In genomic region chr12:9095322-9095721, GRCh38 we compare ENCODE assay signal across 27 cellular contexts. TPM values are rescaled to one million over a fixed set of nuclear protein-coding genes. Genes with fewer than 3 reads are reported as not detected.
DNase-seq lines count a peak whose midpoint lies in the region; ATAC-seq, FAIRE-seq and TF ChIP-seq lines count a peak whose summit lies in the region.
"Had no signal": no experiment of that assay in that cellular context is flagged by ENCODE, and none has a peak within 500 bp of the region (broad histone marks: within the 10 kb centered on the region; RNA-seq: fewer than 3 reads in every experiment).

No MANE protein-coding gene starts in this region.

- TF ChIP-seq POLR2A in uterus (IDR thresholded peaks at IDR 0.05), result no peak

- no peak for ATAC-seq in GM21717 (IDR thresholded peaks at IDR 0.05; ENCODE audit: unreplicated experiment)
- ATAC-seq: A549; CD8-positive, alpha-beta T cell had no signal

- H3K27me3 ChIP-seq in left ventricle myocardium inferior (ENCODE audit: low read depth) (no peaks in the 10 kb centered on the region), right atrium auricular region (no peaks in the 10 kb centered on the region), uterus (no peaks in the 10 kb centered on the region)
- H3K27me3 ChIP-seq: BLaER1 treated with 17β-estradiol and CSF1 and Interleukin-3, amounts not matched to agents 10 nM and 100 nM had no signal

- TF ChIP-seq CTCF in left ventricle myocardium inferior (IDR thresholded peaks at IDR 0.05; ENCODE audit: borderline replicate concordance) (no peak), right atrium auricular region (IDR thresholded peaks at IDR 0.05) (no peak), D721Med (IDR thresholded peaks at IDR 0.05; ENCODE audit: insufficient read depth, missing control alignments) (no peak), uterus (IDR thresholded peaks at IDR 0.05) (no peak)

- DNase-seq in left ventricle myocardium inferior, result no peak
- no peak for DNase-seq in right atrium auricular region (ENCODE audit: low spot score)
- DNase-seq in D721Med (ENCODE audit: insufficient read length, low spot score), result peak; percentile 26
- peak; percentile 0 for DNase-seq in NCI-H524 treated with DMSO at 0.1 percent for 48 hours (lab: John Stamatoyannopoulos, UW)
- peak; percentile 88 for DNase-seq in NCI-H82 treated with DMSO at 0.1 percent for 48 hours (lab: John Stamatoyannopoulos, UW; ENCODE audit: unreplicated experiment)
- no peak for DNase-seq in uterus
- DNase-seq: AML-193; Caco-2; Calu3; CD4-positive, alpha-beta T cell; CD8-positive, alpha-beta T cell; DMS 273 treated with DMSO at 0.1 percent for 48 hours; DMS153; DMS53; DMS79; DND-41; GF-D8 had no signal

- H3K27ac ChIP-seq in left ventricle myocardium inferior (replicated peaks) (peak overlapping the region; percentile 69), right atrium auricular region (no peak overlapping the region), uterus (no peak overlapping the region)
- H3K27ac ChIP-seq: 22Rv1, A549, C4-2B had no signal

- H3K36me3 ChIP-seq in left ventricle myocardium inferior (peaks cover 98% of the 10 kb centered on the region), right atrium auricular region (peaks cover 96% of the 10 kb centered on the region), uterus (no peaks in the 10 kb centered on the region)

- FAIRE-seq in D721Med (lab: Jason Lieb, UNC), result peak; percentile 95
- FAIRE-seq: A549, GM12891, GM19239 had no signal

- intact Hi-C loops in left ventricle myocardium inferior (cut with micrococcal nuclease) (no loop called here), uterus (cut with DNase I; ENCODE audit: low total_unique reads) (no loop called here)

- no peak overlapping the region for H3K4me3 ChIP-seq in left ventricle myocardium inferior
- no peak overlapping the region for H3K4me3 ChIP-seq in right atrium auricular region
- H3K4me3 ChIP-seq in uterus, result no peak overlapping the region
- H3K4me3 ChIP-seq: A549; BLaER1 treated with 17β-estradiol and CSF1 and Interleukin-3, amounts not matched to agents 10 nM and 100 nM had no signal

- H3K4me1 ChIP-seq in left ventricle myocardium inferior, result peaks cover 25% of the 10 kb centered on the region
- H3K4me1 ChIP-seq in right atrium auricular region, result peaks cover 0 to 4% of the 10 kb centered on the region in 2 donors
- no peaks in the 10 kb centered on the region for H3K4me1 ChIP-seq in uterus
- H3K4me1 ChIP-seq: A549, Caco-2 had no signal

- H3K9me3 ChIP-seq in left ventricle myocardium inferior (replicated peaks) (no peaks in the 10 kb centered on the region), right atrium auricular region (no peaks in the 10 kb centered on the region), uterus (no peaks in the 10 kb centered on the region)
- H3K9me3 ChIP-seq: A549; BLaER1 treated with 17β-estradiol and CSF1 and Interleukin-3, amounts not matched to agents 10 nM and 100 nM; Caco-2 had no signal

RNA-seq across cellular contexts. Expression of gene A2M, which starts 20.4 kb away (rescaled TPM):
- 502 TPM for total RNA-seq in left ventricle myocardium inferior
- total RNA-seq in right atrium auricular region, result 100 to 1,000 TPM; 340 to 683 TPM
- 1,000 to 10,000 TPM in 1 of 4 donors, 100 to 1,000 TPM in 3; 305 to 1,063 (median 353) TPM for total RNA-seq in uterus
- total RNA-seq: A172; B cell; Calu3; CD4-positive, alpha-beta T cell; CD8-positive, alpha-beta T cell; Daoy had no signal

Comparison
In these comparisons a context has a peak if more than half of its experiments do, and no peak if none do; other contexts are left out.
1. DNase-seq: peak in D721Med (single experiment), NCI-H524 treated with DMSO at 0.1 percent for 48 hours (single experiment) and NCI-H82 treated with DMSO at 0.1 percent for 48 hours (single experiment); none in left ventricle myocardium inferior (single experiment), right atrium auricular region (single experiment) and uterus (0 of 2).